ENCODE assay signal across 11 cellular contexts in genomic region chr20:51500311-51500710, GRCh38. TPM values are rescaled to one million over a fixed set of nuclear protein-coding genes. Genes with fewer than 3 reads are reported as not detected.
A peak's percentile ranks its signal among the peaks of the same experiment; 100 is the strongest.
DNase-seq lines count a peak whose midpoint lies in the region; ATAC-seq, FAIRE-seq and TF ChIP-seq lines count a peak whose summit lies in the region.
"Had no signal": no experiment of that assay in that cellular context is flagged by ENCODE, and none has a peak within 500 bp of the region (broad histone marks: within the 10 kb centered on the region; RNA-seq: fewer than 3 reads in every experiment).

No MANE protein-coding gene starts in this region.

- H3K4me3 ChIP-seq in OCI-LY7 (ENCODE audit: low read depth, low read length, poor library complexity, severe bottlenecking): no peak overlapping the region
- no peak overlapping the region for H3K4me3 ChIP-seq in K562
- H3K4me3 ChIP-seq: body of pancreas had no signal

- intact Hi-C loops in OCI-LY7 (cut with micrococcal nuclease; ENCODE audit: unreplicated experiment): no loop called here
- intact Hi-C loops in K562 (cut with micrococcal nuclease): no loop called here

- in situ Hi-C loops in K562 (cut with MboI): no loop called here

- no peaks in the 10 kb centered on the region for H3K27me3 ChIP-seq in K562 (ENCODE audit: control insufficient read depth in 2 of 2, insufficient read depth in 2 of 2, low read length in 2 of 2)
- H3K27me3 ChIP-seq: body of pancreas had no signal

- 24% methylated on average over 2 of the region's 3 CpGs for WGBS in K562 (ENCODE audit: insufficient coverage, low coverage, missing lambda C conversion rate)

- H3K9me1 ChIP-seq in K562 (ENCODE audit: control insufficient read depth, insufficient read depth, low read length): no peaks in the 10 kb centered on the region

- peaks cover 67% of the 10 kb centered on the region for H3K36me3 ChIP-seq in OCI-LY7 (ENCODE audit: insufficient read depth, low read length)
- peaks cover 14% of the 10 kb centered on the region; the same call in 2 of the 3 replicates for H3K36me3 ChIP-seq in K562 (ENCODE audit: control insufficient read depth, insufficient read depth, low read length)

- TF ChIP-seq RAD21 in K562 (CRISPR knock-in tag; conservative IDR thresholded peaks at IDR 0.05 in 1 of 2, IDR thresholded peaks at IDR 0.05 in 1 of 2): no peak

- CTCF ChIA-PET in OCI-LY7 (lab: Charles Lee; ENCODE audit: unreplicated experiment) (interaction anchor here (0.6 to 1.4 kb wide), 2 partner anchors 9 to 114 kb away, joined by 3 read pairs; no protein-coding TSS in a partner anchor), K562 (lab: Yijun Ruan, JAX; ENCODE audit: low intra/inter-chr PET ratio) (no interaction called here)

- BruUV-seq in OCI-LY7 (replicated peaks; lab: Mats Ljungman, UMichigan) (no TSS peak), K562 (replicated peaks; lab: Mats Ljungman, UMichigan) (no TSS peak)

- peak; percentile 81 for ATAC-seq in GM18502 (IDR thresholded peaks at IDR 0.05; ENCODE audit: poor library complexity, unreplicated experiment)
- ATAC-seq in HG02610 (IDR thresholded peaks at IDR 0.05; ENCODE audit: unreplicated experiment): peak; percentile 64
- ATAC-seq in K562: peak; percentile 58; the same call in 2 of the 3 replicates
- ATAC-seq: body of pancreas had no signal

- no peak overlapping the region for H2AFZ ChIP-seq in OCI-LY7 (ENCODE audit: low read length)
- no peak overlapping the region for H2AFZ ChIP-seq in K562 (ENCODE audit: low read depth, low read length)

- POLR2A ChIA-PET in OCI-LY7 (lab: Charles Lee) (interaction anchor here (0.6 to 1.8 kb wide), 6 partner anchors 8 to 465 kb away, joined by 3 to 7 read pairs (median 4); partner anchors contain the start of gene NFATC2), K562 (lab: Yijun Ruan, JAX) (interaction anchor here (0.7 to 1.1 kb wide), 2 partner anchors 18 to 26 kb away, joined by 3 to 4 read pairs; no protein-coding TSS in a partner anchor)

- no peaks in the 10 kb centered on the region for H3K9me3 ChIP-seq in OCI-LY7 (ENCODE audit: low read length)
- H3K9me3 ChIP-seq in K562 (replicated peaks; ENCODE audit: control insufficient read depth, insufficient read depth, low read depth, low read length): no peaks in the 10 kb centered on the region
- H3K9me3 ChIP-seq: body of pancreas had no signal

- H3K4me2 ChIP-seq in OCI-LY7 (ENCODE audit: low read length): 0 out of 2 replicates have a peak overlapping the region, but pooled peaks have one; percentile 7
- no peak overlapping the region for H3K4me2 ChIP-seq in K562 (ENCODE audit: insufficient read depth, low read length)

- no peak for TF ChIP-seq EP300 in K562 (IDR thresholded peaks at IDR 0.05; ENCODE audit: low read length)

- no peak overlapping the region for H3K9ac ChIP-seq in K562 (ENCODE audit: insufficient read depth in 1 of 2, low read depth in 2 of 2, low read length in 2 of 2)

- DNase-seq in OCI-LY7 (ENCODE audit: low spot score) (peak; percentile 13), K562 (ENCODE audit: extremely low read depth in 1 of 4, low spot score in 3 of 4) (peak; percentile 33 to 60 (median 50)), H4 (ENCODE audit: low spot score) (no peak), inferior parietal cortex (ENCODE audit: extremely low spot score) (no peak), substantia nigra (lab: John Stamatoyannopoulos, UW) (no peak), NCI-H524 treated with DMSO at 0.1 percent for 48 hours (lab: John Stamatoyannopoulos, UW) (no peak)

- peaks cover 29% of the 10 kb centered on the region; the same call in 1 of the 2 replicates for H3K79me2 ChIP-seq in OCI-LY7 (ENCODE audit: insufficient read depth, low read depth, low read length)
- H3K79me2 ChIP-seq in K562 (ENCODE audit: control insufficient read depth, insufficient read depth, low read length): no peaks in the 10 kb centered on the region; the same call in 2 of the 3 replicates

- peak overlapping the region; percentile 42 for H3K27ac ChIP-seq in OCI-LY7 (ENCODE audit: low read depth, low read length, poor library complexity, severe bottlenecking)
- H3K27ac ChIP-seq in K562 (ENCODE audit: extremely low read depth, low read depth, low read length): peak overlapping the region; percentile 35; the same call in 1 of the 3 replicates
- no peak overlapping the region for H3K27ac ChIP-seq in substantia nigra (ENCODE audit: low read depth, low read length, poor library complexity, severe bottlenecking)
- H3K27ac ChIP-seq: body of pancreas had no signal

- no peaks in the 10 kb centered on the region for H3K9me2 ChIP-seq in OCI-LY7 (ENCODE audit: insufficient read depth, low read length)

- no peak for TF ChIP-seq CTCF in OCI-LY7 (conservative IDR thresholded peaks at IDR 0.05; ENCODE audit: low read length)
- TF ChIP-seq CTCF in K562 (IDR thresholded peaks at IDR 0.05 in 2 of 3, conservative IDR thresholded peaks at IDR 0.05 in 1 of 3; ENCODE audit: insufficient read depth in 2 of 3, low read depth in 1 of 3, low read length in 3 of 3): no peak

- H3K4me1 ChIP-seq in OCI-LY7 (ENCODE audit: insufficient read depth, low read length, poor library complexity, severe bottlenecking): peaks cover 69% of the 10 kb centered on the region
- H3K4me1 ChIP-seq in K562 (replicated peaks in 1 of 2; ENCODE audit: control insufficient read depth in 2 of 2, insufficient read depth in 2 of 2, low read length in 2 of 2): peaks cover 0 to 6% of the 10 kb centered on the region in 2 experiments; a peak in 3 of 5 replicates
- H3K4me1 ChIP-seq: body of pancreas had no signal

- peak; percentile 83 for FAIRE-seq in K562 (lab: Jason Lieb, UNC)
- FAIRE-seq: H1 had no signal

- H4K20me1 ChIP-seq in OCI-LY7 (ENCODE audit: insufficient read depth, low read length) (no peaks in the 10 kb centered on the region), K562 (replicated peaks; ENCODE audit: control insufficient read depth, insufficient read depth, low read length) (no peaks in the 10 kb centered on the region; the same call in none of the 2 replicates)

- no peak for TF ChIP-seq POLR2A in K562 (conservative IDR thresholded peaks at IDR 0.05)

TF ChIP-seq in K562, 482 proteins besides CTCF, POLR2A, EP300 and RAD21:
- TF ChIP-seq GTF2E2 (tag; IDR thresholded peaks at IDR 0.05) (no peak), ZNF347 (CRISPR knock-in tag; IDR thresholded peaks at IDR 0.05; ENCODE audit: low read depth) (no peak), RBM39 (optimal IDR thresholded peaks at IDR 0.05; ENCODE audit: low read depth, low read length) (no peak), STAG1 (CRISPR knock-in tag; IDR thresholded peaks at IDR 0.05; ENCODE audit: borderline replicate concordance) (no peak), ZNF707 (CRISPR knock-in tag; conservative IDR thresholded peaks at IDR 0.05) (no peak), ZNF76 (CRISPR knock-in tag; IDR thresholded peaks at IDR 0.05; ENCODE audit: borderline replicate concordance) (no peak), ZNF449 (CRISPR knock-in tag; IDR thresholded peaks at IDR 0.05) (no peak), JUND (IDR thresholded peaks at IDR 0.05; ENCODE audit: borderline replicate concordance, low read depth, low read length) (0 out of 2 replicates have a peak, but pooled peaks have one; percentile 2), JUND (tag; IDR thresholded peaks at IDR 0.05; ENCODE audit: borderline replicate concordance, low read depth, low read length) (no peak), MAFG (tag; conservative IDR thresholded peaks at IDR 0.05) (no peak), ZC3H11A (IDR thresholded peaks at IDR 0.05; ENCODE audit: low read depth, low read length) (no peak), TEAD4 (IDR thresholded peaks at IDR 0.05; ENCODE audit: low read length) (no peak), TEAD4 (CRISPR knock-in tag; IDR thresholded peaks at IDR 0.05; ENCODE audit: borderline replicate concordance) (no peak), CHD2 (IDR thresholded peaks at IDR 0.05; ENCODE audit: low read depth, low read length) (no peak), PTBP1 (IDR thresholded peaks at IDR 0.05; ENCODE audit: low read depth, low read length) (no peak), CREM (IDR thresholded peaks at IDR 0.05; ENCODE audit: low read depth) (no peak), EGR1 (conservative IDR thresholded peaks at IDR 0.05) (peak; percentile 59), ELF1 (tag; IDR thresholded peaks at IDR 0.05) (no peak)

RNA-seq across cellular contexts. Expression of gene NFATC2, which starts 42.2 kb away (rescaled TPM):
- 12.5 TPM in 2 replicates for total RNA-seq in OCI-LY7 (2014; rRNA removed; shearing (Covaris generic))
- total RNA-seq in OCI-LY7 (2022): 43.7 and 43.8 TPM in 2 replicates
- total RNA-seq in K562 (2011; cell fraction: chromatin; rRNA removed; ENCODE audit: low replicate concordance): 19.7 and 27.2 TPM in 2 replicates
- total RNA-seq in K562 (2011; cell fraction: nucleolus; rRNA removed): 7.7 and 10.9 TPM in 2 replicates
- 16.1 and 29.1 TPM in 2 replicates for total RNA-seq in K562 (2011; cell fraction: nucleoplasm; rRNA removed)
- total RNA-seq in K562 (2014; rRNA removed): 2.5 and 3.7 TPM in 2 replicates
- total RNA-seq in K562 (2014; rRNA removed; fragmentation: Illumina TruSeq; extraction: Trizol): 2.7 and 3.0 TPM in 2 replicates
- total RNA-seq in K562 (2015; rRNA removed; fragmentation: Illumina TruSeq; extraction: Trizol): 2.6 and 3.3 TPM in 2 replicates
- total RNA-seq in K562 (2021): 11.2 and 11.3 TPM in 2 replicates
- 1.6 and 2.1 TPM in 2 replicates for polyA plus RNA-seq in K562 (2011; rRNA removed)
- 1.00 and 1.6 TPM in 2 replicates for polyA plus RNA-seq in K562 (2011; cell fraction: cytosol; rRNA removed)
- 5.3 and 5.7 TPM in 2 replicates for polyA plus RNA-seq in K562 (2011; cell fraction: nucleus; rRNA removed)
- 7.2 and 8.8 TPM in 2 replicates for polyA plus RNA-seq in K562 (2012)
- polyA plus RNA-seq in K562 (2014; fragmentation: Illumina TruSeq; extraction: Trizol): 7.0 and 8.1 TPM in 2 replicates
- polyA plus RNA-seq in K562 (2014; fragmentation: Nextera tagmentation; extraction: Ambion mirVana): 1 to 10 TPM; 1.9 to 4.1 TPM
- polyA plus RNA-seq in K562 (2014; rRNA removed): 3.8 and 4.0 TPM in 2 replicates
- polyA minus RNA-seq in K562 (2011; rRNA and poly(A)+ RNA removed): 2.7 and 4.2 TPM in 2 replicates
- polyA minus RNA-seq in K562 (2011; cell fraction: cytosol; rRNA and poly(A)+ RNA removed): 4.4 and 4.8 TPM in 2 replicates
- 4.3 TPM in 2 replicates for polyA minus RNA-seq in K562 (2011; cell fraction: nucleus; rRNA and poly(A)+ RNA removed)
- 0.08 and 0.23 TPM in 2 replicates for total RNA-seq in H4 (2014; rRNA removed; shearing (Covaris generic))
- polyA plus RNA-seq: neural cell had no signal

Comparison
In these comparisons a context has a peak if more than half of its experiments do, and no peak if none do; other contexts are left out.
1. DNase-seq: peak in OCI-LY7 (single experiment) and K562 (4 of 4); none in H4 (single experiment), inferior parietal cortex (single experiment), substantia nigra (0 of 49) and NCI-H524 treated with DMSO at 0.1 percent for 48 hours (single experiment).
2. Peak in every context shown above with its lines, with median percentiles within 50 percentile points of each other: ATAC-seq.